7 cellular contexts compared by ENCODE assay signal in genomic region chr19:16457195-16457953, GRCh38. TPM values are rescaled to one million over a fixed set of nuclear protein-coding genes. Genes with fewer than 3 reads are reported as not detected.
DNase-seq lines count a peak whose midpoint lies in the region; ATAC-seq, FAIRE-seq and TF ChIP-seq lines count a peak whose summit lies in the region.

No MANE protein-coding gene starts in this region.

- in situ Hi-C loops in GM13976 (cut with MboI; ENCODE audit: low sequenced_read_pairs, unreplicated experiment) = no loop called here

- H3K4me3 Mint-ChIP-seq in endodermal cell = no peak overlapping the region
- peak overlapping the region; percentile 59 for H3K4me3 Mint-ChIP-seq in natural killer cell treated with Interleukin-12 subunit alpha and Interleukin-12 subunit beta and Interleukin-15 and Interleukin-18, amount 100 ng/mL, for 72 hours

- H3K36me3 Mint-ChIP-seq in endodermal cell (ENCODE audit: low read depth) = no peaks in the 10 kb centered on the region
- no peaks in the 10 kb centered on the region for H3K36me3 Mint-ChIP-seq in natural killer cell treated with Interleukin-12 subunit alpha and Interleukin-12 subunit beta and Interleukin-15 and Interleukin-18, amount 100 ng/mL, for 72 hours

- H3K36me3 ChIP-seq in endodermal cell (ENCODE audit: control insufficient read depth, insufficient read depth, low read length) = peaks cover 5% of the 10 kb centered on the region

- ATAC-seq in natural killer cell treated with Interleukin-12 subunit alpha and Interleukin-12 subunit beta and Interleukin-15 and Interleukin-18, amount 100 ng/mL, for 72 hours = peak; percentile 34
- ATAC-seq in HG03095 (IDR thresholded peaks at IDR 0.05; ENCODE audit: unreplicated experiment) (no peak), HG02870 (IDR thresholded peaks at IDR 0.05; ENCODE audit: unreplicated experiment) (no peak), HG02571 (IDR thresholded peaks at IDR 0.05; ENCODE audit: unreplicated experiment) (no peak)

- TF ChIP-seq CTCF in GM13976 (IDR thresholded peaks at IDR 0.05; ENCODE audit: borderline replicate concordance, control extremely low read depth, extremely low read depth, insufficient read depth, missing control alignments) = no peak
- TF ChIP-seq CTCF in endodermal cell (conservative IDR thresholded peaks at IDR 0.05) = no peak

- DNase-seq in GM13976 (ENCODE audit: low spot score) (peak; percentile 57), RCC 7860 (ENCODE audit: low spot score) (peak; percentile 87), endodermal cell (peak; percentile 67)
- DNase-seq in natural killer cell treated with Interleukin-12 subunit alpha and Interleukin-12 subunit beta and Interleukin-15 and Interleukin-18, amount 100 ng/mL, for 72 hours (ENCODE audit: low spot score) = no peak

- peaks cover 31% of the 10 kb centered on the region for H3K4me1 Mint-ChIP-seq in endodermal cell
- peaks cover 50 to 60% of the 10 kb centered on the region in 2 donors for H3K4me1 Mint-ChIP-seq in natural killer cell treated with Interleukin-12 subunit alpha and Interleukin-12 subunit beta and Interleukin-15 and Interleukin-18, amount 100 ng/mL, for 72 hours (ENCODE audit: low read depth in 2 of 2)

- no peaks in the 10 kb centered on the region for H3K9me3 Mint-ChIP-seq in endodermal cell
- no peaks in the 10 kb centered on the region for H3K9me3 Mint-ChIP-seq in natural killer cell treated with Interleukin-12 subunit alpha and Interleukin-12 subunit beta and Interleukin-15 and Interleukin-18, amount 100 ng/mL, for 72 hours

- H3K9ac ChIP-seq in endodermal cell (ENCODE audit: extremely low read depth, low read length, poor library complexity, severe bottlenecking) = no peak overlapping the region

- WGBS in endodermal cell (ENCODE audit: insufficient coverage in 1 of 2, insufficient read length in 1 of 2), 2 experiments = 76 to 87% methylated on average over 9 to 16 of the region's 16 CpGs

- H3K27ac ChIP-seq in endodermal cell (ENCODE audit: low read depth, low read length) = peak overlapping the region; percentile 49

- no peaks in the 10 kb centered on the region for H3K9me3 ChIP-seq in endodermal cell (ENCODE audit: control insufficient read depth, low read length)

- no peaks in the 10 kb centered on the region for H3K27me3 ChIP-seq in endodermal cell (ENCODE audit: control insufficient read depth, insufficient read depth, low read length, poor library complexity, severe bottlenecking)

- H3K4me1 ChIP-seq in endodermal cell (ENCODE audit: control insufficient read depth, insufficient read depth, low read length) = no peaks in the 10 kb centered on the region

- no peaks in the 10 kb centered on the region for H3K27me3 Mint-ChIP-seq in endodermal cell (ENCODE audit: insufficient read depth)
- no peaks in the 10 kb centered on the region for H3K27me3 Mint-ChIP-seq in natural killer cell treated with Interleukin-12 subunit alpha and Interleukin-12 subunit beta and Interleukin-15 and Interleukin-18, amount 100 ng/mL, for 72 hours

- FAIRE-seq in RCC 7860 (lab: Jason Lieb, UNC) = peak; percentile 85

- H3K4me3 ChIP-seq in endodermal cell (ENCODE audit: low read length) = no peak overlapping the region

- peak overlapping the region; percentile 80 for H3K27ac Mint-ChIP-seq in endodermal cell
- peak overlapping the region; percentile 56 to 68 for H3K27ac Mint-ChIP-seq in natural killer cell treated with Interleukin-12 subunit alpha and Interleukin-12 subunit beta and Interleukin-15 and Interleukin-18, amount 100 ng/mL, for 72 hours

RNA-seq across cellular contexts. Expression of gene EPS15L1, which starts 14.4 kb away (rescaled TPM):
- 10 to 100 TPM; 35.1 to 43.8 TPM for total RNA-seq in endodermal cell
- 42.0 TPM for polyA plus RNA-seq in endodermal cell (2013, experiment 1 of 2)
- polyA plus RNA-seq in endodermal cell (2013, experiment 2 of 2) = 38.7 TPM
- 10 to 100 TPM; 66.6 to 78.4 TPM for total RNA-seq in natural killer cell treated with Interleukin-12 subunit alpha and Interleukin-12 subunit beta and Interleukin-15 and Interleukin-18, amount 100 ng/mL, for 72 hours

RNA-seq across cellular contexts. Expression of gene CALR3, which starts 38.6 kb away (rescaled TPM):
- total RNA-seq in endodermal cell = under 1 TPM in 1 of 2 donors, not detected in 1; 0.27 TPM
- not detected for polyA plus RNA-seq in endodermal cell (2013, experiment 1 of 2)
- not detected for polyA plus RNA-seq in endodermal cell (2013, experiment 2 of 2)
- not detected for total RNA-seq in natural killer cell treated with Interleukin-12 subunit alpha and Interleukin-12 subunit beta and Interleukin-15 and Interleukin-18, amount 100 ng/mL, for 72 hours

RNA-seq across cellular contexts. Expression of gene C19orf44, which starts 38.8 kb away (rescaled TPM):
- 1 to 10 TPM; 7.9 TPM for total RNA-seq in endodermal cell
- polyA plus RNA-seq in endodermal cell (2013, experiment 1 of 2) = 7.0 TPM
- polyA plus RNA-seq in endodermal cell (2013, experiment 2 of 2) = 7.9 TPM
- total RNA-seq in natural killer cell treated with Interleukin-12 subunit alpha and Interleukin-12 subunit beta and Interleukin-15 and Interleukin-18, amount 100 ng/mL, for 72 hours = 1 to 10 TPM; 3.3 to 7.5 TPM

Comparison
In these comparisons a context has a peak if more than half of its experiments do, and no peak if none do; other contexts are left out.
1. ATAC-seq: peak in natural killer cell treated with Interleukin-12 subunit alpha and Interleukin-12 subunit beta and Interleukin-15 and Interleukin-18, amount 100 ng/mL, for 72 hours (2 of 2); none in HG03095 (single experiment), HG02870 (single experiment) and HG02571 (single experiment).